22 cellular contexts compared by ENCODE assay signal in the genomic region with DNA sequence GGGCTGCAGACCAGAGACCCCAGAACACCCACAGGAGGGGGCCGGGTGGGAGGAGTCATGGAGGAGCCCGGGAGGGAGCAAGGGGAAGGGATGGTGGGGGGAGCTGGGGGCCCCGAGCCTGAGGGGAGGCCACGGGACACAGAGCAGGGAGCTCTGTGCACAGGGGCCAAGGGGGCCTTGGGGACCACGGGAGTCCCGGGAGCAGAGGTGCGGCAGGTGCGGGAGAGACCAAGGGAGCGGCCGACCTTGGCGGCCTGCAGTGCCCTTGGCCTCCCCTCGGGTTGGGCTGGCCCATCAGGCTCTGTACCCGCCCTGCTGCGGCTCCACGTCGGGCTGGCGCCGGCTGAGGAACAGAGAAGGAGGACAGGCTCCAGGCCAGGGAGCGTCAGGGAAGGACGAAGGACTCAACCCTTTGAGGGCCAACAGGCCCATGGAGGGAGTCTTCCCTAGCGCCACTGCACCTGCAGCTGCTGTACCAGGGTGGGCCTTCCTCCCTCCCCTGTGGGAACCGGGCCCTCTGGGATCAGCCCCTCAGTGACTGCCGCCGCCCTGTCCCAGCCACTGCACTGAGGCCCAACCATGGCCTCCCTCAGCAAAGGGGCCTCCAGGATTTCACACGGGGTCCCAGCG. TPM values are rescaled to one million over a fixed set of nuclear protein-coding genes. Genes with fewer than 3 reads are reported as not detected.
"Had no signal": no experiment of that assay in that cellular context is flagged by ENCODE, and none has a peak within 500 bp of the region (broad histone marks: within the 10 kb centered on the region; RNA-seq: fewer than 3 reads in every experiment).

No MANE protein-coding gene starts in this region.

- H3K27ac ChIP-seq: esophagus squamous epithelium, gastroesophageal sphincter, neutrophil, psoas muscle, spleen had no signal

- H3K4me3 Mint-ChIP-seq: dendritic cell treated with granulocyte-macrophage colony-stimulating factor and Interleukin-4, amounts not matched to agents 40 ng/mL and 50 ng/mL, for 4 days; immature natural killer cell; naive thymus-derived CD4-positive, alpha-beta T cell; nephron progenitor cell; stimulated activated naive B cell treated with anti-CD40 and anti-IgM and Interleukin-4, amounts not matched to agents 10 μg/mL and 1 μg/mL and 100 μg/mL, for 72 hours had no signal

- H3K4me1 Mint-ChIP-seq: immature natural killer cell; naive thymus-derived CD4-positive, alpha-beta T cell; stimulated activated naive B cell treated with anti-CD40 and anti-IgM and Interleukin-4, amounts not matched to agents 10 μg/mL and 1 μg/mL and 100 μg/mL, for 72 hours had no signal

- H3K36me3 Mint-ChIP-seq: immature natural killer cell; naive thymus-derived CD4-positive, alpha-beta T cell had no signal

- H3K9me3 ChIP-seq: neutrophil, psoas muscle had no signal

- DNase-seq: esophagus squamous epithelium; foreskin fibroblast; immature natural killer cell; left colon; left ventricle myocardium superior; nephron progenitor cell; psoas muscle; retina; spleen; stimulated activated CD4-positive, alpha-beta T cell treated with anti-CD3 and anti-CD28 coated beads, Interleukin-15, amount 100 ng/mL, for 24 hours; stimulated activated CD4-positive, alpha-beta T cell treated with anti-CD3 and anti-CD28 coated beads, Interleukin-1b, Interleukin-23, amount 100 ng/mL, for 48 hours; stimulated activated CD4-positive, alpha-beta T cell treated with anti-CD3 and anti-CD28 coated beads, Interleukin-4, amount 100 ng/mL, for 24 hours; stimulated activated naive B cell treated with anti-CD40 and anti-IgM and Interleukin-4, amounts not matched to agents 10 μg/mL and 1 μg/mL and 100 μg/mL, for 72 hours; trophoblast cell had no signal

- ATAC-seq: gastroesophageal sphincter; left colon; left ventricle myocardium superior; naive thymus-derived CD4-positive, alpha-beta T cell; psoas muscle; sciatic nerve; stimulated activated naive B cell treated with anti-CD40 and anti-IgM and Interleukin-4, amounts not matched to agents 10 μg/mL and 1 μg/mL and 100 μg/mL, for 72 hours had no signal

- H3K9me3 Mint-ChIP-seq: immature natural killer cell had no signal

- FAIRE-seq: colon, keratinocyte, urothelium cell line had no signal

- H3K4me3 ChIP-seq: esophagus squamous epithelium, gastroesophageal sphincter, psoas muscle, spleen had no signal

- H3K36me3 ChIP-seq: esophagus squamous epithelium, gastroesophageal sphincter, neutrophil, spleen had no signal

- H3K4me1 ChIP-seq: esophagus squamous epithelium, gastroesophageal sphincter, psoas muscle, spleen had no signal

- H3K27ac Mint-ChIP-seq: dendritic cell treated with granulocyte-macrophage colony-stimulating factor and Interleukin-4, amounts not matched to agents 40 ng/mL and 50 ng/mL, for 4 days; immature natural killer cell; naive thymus-derived CD4-positive, alpha-beta T cell; nephron progenitor cell; stimulated activated naive B cell treated with anti-CD40 and anti-IgM and Interleukin-4, amounts not matched to agents 10 μg/mL and 1 μg/mL and 100 μg/mL, for 72 hours had no signal

RNA-seq across cellular contexts. Expression of a gene that starts 17.8 kb away (rescaled TPM):
- polyA plus RNA-seq: naive thymus-derived CD4-positive, alpha-beta T cell had no signal
